In genomic region chr10:70461397-70462348, GRCh38 we compare ENCODE assay signal across 9 cellular contexts. TPM values are rescaled to one million over a fixed set of nuclear protein-coding genes. Genes with fewer than 3 reads are reported as not detected.
DNase-seq lines count a peak whose midpoint lies in the region; ATAC-seq and TF ChIP-seq lines count a peak whose summit lies in the region.
"Had no signal": no experiment of that assay in that cellular context is flagged by ENCODE, and none has a peak within 500 bp of the region (broad histone marks: within the 10 kb centered on the region; RNA-seq: fewer than 3 reads in every experiment).

No MANE protein-coding gene starts in this region.

- peak; percentile 95 for TF ChIP-seq CTCF in astrocyte of the spinal cord (IDR thresholded peaks at IDR 0.05; ENCODE audit: low read depth, low read length)
- TF ChIP-seq CTCF in spleen (IDR thresholded peaks at IDR 0.05 in 8 of 11, conservative IDR thresholded peaks at IDR 0.05 in 3 of 11) = peak; percentile 61 to 92 (median 87)

- WGBS in spleen, 5 donors = 53 to 73% (median 58%) methylated on average over 11 to 13 of the region's 13 CpGs

- H3K9me3 ChIP-seq in SJCRH30 (replicated peaks) = no peaks in the 10 kb centered on the region
- H3K9me3 ChIP-seq in spleen = no peaks in the 10 kb centered on the region
- H3K9me3 ChIP-seq in effector memory CD4-positive, alpha-beta T cell (ENCODE audit: control insufficient read depth, low read length) = no peaks in the 10 kb centered on the region

- ATAC-seq in HG02840 (IDR thresholded peaks at IDR 0.05; ENCODE audit: low FRiP score, unreplicated experiment) = no peak

- no peaks in the 10 kb centered on the region for H3K36me3 ChIP-seq in H7 (replicated peaks; ENCODE audit: control insufficient read depth, insufficient read depth, low read length)
- no peaks in the 10 kb centered on the region for H3K36me3 ChIP-seq in SJCRH30
- H3K36me3 ChIP-seq in spleen = no peaks in the 10 kb centered on the region
- no peaks in the 10 kb centered on the region for H3K36me3 ChIP-seq in effector memory CD4-positive, alpha-beta T cell (ENCODE audit: control insufficient read depth, insufficient read depth, low read length)

- peaks cover 15% of the 10 kb centered on the region for H3K4me1 ChIP-seq in SJCRH30
- H3K4me1 ChIP-seq in spleen = peaks cover 8 to 51% (median 36%) of the 10 kb centered on the region in 6 donors
- H3K4me1 ChIP-seq in effector memory CD4-positive, alpha-beta T cell (ENCODE audit: control insufficient read depth, insufficient read depth, low read length, poor library complexity, severe bottlenecking) = peaks cover 4% of the 10 kb centered on the region

- in situ Hi-C loops in astrocyte of the spinal cord (cut with HindIII; ENCODE audit: low sequenced_read_pairs) = no loop called here

- H3K27me3 ChIP-seq in H7 (ENCODE audit: control insufficient read depth, insufficient read depth, low read length) (peaks cover 15% of the 10 kb centered on the region; the same call in 1 of the 2 replicates), SJCRH30 (no peaks in the 10 kb centered on the region), spleen (replicated peaks in 1 of 7) (peaks cover 0 to 44% (median 19%) of the 10 kb centered on the region in 7 donors)
- peaks cover 22% of the 10 kb centered on the region for H3K27me3 ChIP-seq in effector memory CD4-positive, alpha-beta T cell (replicated peaks; ENCODE audit: control insufficient read depth, insufficient read depth, low read length, poor library complexity, severe bottlenecking)

- no peak overlapping the region for H3K27ac ChIP-seq in SJCRH30
- H3K27ac ChIP-seq in spleen = peak overlapping the region in 1 of 8 donors; percentile 12
- no peak overlapping the region for H3K27ac ChIP-seq in effector memory CD4-positive, alpha-beta T cell (ENCODE audit: insufficient read depth, low read length, poor library complexity, severe bottlenecking)

- H3K4me3 ChIP-seq in H7 (ENCODE audit: insufficient read depth, low read depth, low read length) (no peak overlapping the region), SJCRH30 (no peak overlapping the region), astrocyte of the spinal cord (ENCODE audit: low read depth, low read length) (no peak overlapping the region), spleen (no peak overlapping the region)
- H3K4me3 ChIP-seq in effector memory CD4-positive, alpha-beta T cell (ENCODE audit: insufficient read depth, low read depth, low read length, poor library complexity, severe bottlenecking) = no peak overlapping the region

- DNase-seq in D341Med (ENCODE audit: low spot score) (peak; percentile 60), H7 (peak; percentile 91), SJCRH30 (peak; percentile 58 to 79), astrocyte of the spinal cord (ENCODE audit: low read depth, low spot score) (peak; percentile 50), iPS-NIHi11 (ENCODE audit: low spot score) (peak; percentile 74), spleen (no peak)
- no peak for DNase-seq in effector memory CD4-positive, alpha-beta T cell

- intact Hi-C loops in spleen (cut with DNase I; ENCODE audit: low total_unique reads) = loop anchor here (5.0 to 10.0 kb wide), 3 partner anchors 81 to 423 kb away; partner anchors contain the start of gene PCBD1

- TF ChIP-seq POLR2A in spleen (IDR thresholded peaks at IDR 0.05) = no peak

RNA-seq across cellular contexts. Expression of gene PALD1, which starts 16.9 kb away (rescaled TPM):
- 51.9 and 53.2 TPM in 2 replicates for total RNA-seq in H7 (2014; rRNA removed; shearing (Covaris generic))
- 12.5 and 12.8 TPM in 2 replicates for total RNA-seq in SJCRH30 (2014; rRNA removed; shearing (Covaris generic))
- 10 to 100 TPM in 6 of 7 donors, 1 to 10 TPM in 1; 8.5 to 27.8 (median 20.5) TPM for total RNA-seq in spleen
- polyA plus RNA-seq in spleen = 10 to 100 TPM in 2 of 3 donors, 1 to 10 TPM in 1; 7.7 to 19.7 (median 16.8) TPM

RNA-seq across cellular contexts. Expression of gene NODAL, which starts 20.2 kb away (rescaled TPM):
- total RNA-seq in H7 (2014; rRNA removed; shearing (Covaris generic)) = 151 and 252 TPM in 2 replicates
- total RNA-seq in SJCRH30 (2014; rRNA removed; shearing (Covaris generic)) = not detected in 2 replicates
- not detected for total RNA-seq in spleen
- polyA plus RNA-seq in spleen = not detected
- total RNA-seq: skeletal muscle tissue had no signal

RNA-seq across cellular contexts. Expression of gene EIF4EBP2, which starts 57.7 kb away (rescaled TPM):
- total RNA-seq in H7 (2014; rRNA removed; shearing (Covaris generic)) = 68.6 and 78.0 TPM in 2 replicates
- total RNA-seq in SJCRH30 (2014; rRNA removed; shearing (Covaris generic)) = 51.0 and 52.8 TPM in 2 replicates
- total RNA-seq in spleen = 10 to 100 TPM; 44.7 to 82.5 (median 71.3) TPM
- 10 to 100 TPM; 12.5 to 22.8 (median 15.7) TPM for polyA plus RNA-seq in spleen

Comparison
In these comparisons a context has a peak if more than half of its experiments do, and no peak if none do; other contexts are left out.
1. DNase-seq: peak in D341Med (single experiment), H7 (single experiment), SJCRH30 (2 of 2), astrocyte of the spinal cord (single experiment) and iPS-NIHi11 (single experiment); none in spleen (single experiment) and effector memory CD4-positive, alpha-beta T cell (0 of 3).
2. RNA of gene NODAL, which starts 20.2 kb away (total RNA-seq): 151 to 252 TPM in H7; not detected in SJCRH30 and not detected in spleen; every median in the first group is over 100 times any median in the second.